ENCODE assay signal across 16 cellular contexts in the genomic region with DNA sequence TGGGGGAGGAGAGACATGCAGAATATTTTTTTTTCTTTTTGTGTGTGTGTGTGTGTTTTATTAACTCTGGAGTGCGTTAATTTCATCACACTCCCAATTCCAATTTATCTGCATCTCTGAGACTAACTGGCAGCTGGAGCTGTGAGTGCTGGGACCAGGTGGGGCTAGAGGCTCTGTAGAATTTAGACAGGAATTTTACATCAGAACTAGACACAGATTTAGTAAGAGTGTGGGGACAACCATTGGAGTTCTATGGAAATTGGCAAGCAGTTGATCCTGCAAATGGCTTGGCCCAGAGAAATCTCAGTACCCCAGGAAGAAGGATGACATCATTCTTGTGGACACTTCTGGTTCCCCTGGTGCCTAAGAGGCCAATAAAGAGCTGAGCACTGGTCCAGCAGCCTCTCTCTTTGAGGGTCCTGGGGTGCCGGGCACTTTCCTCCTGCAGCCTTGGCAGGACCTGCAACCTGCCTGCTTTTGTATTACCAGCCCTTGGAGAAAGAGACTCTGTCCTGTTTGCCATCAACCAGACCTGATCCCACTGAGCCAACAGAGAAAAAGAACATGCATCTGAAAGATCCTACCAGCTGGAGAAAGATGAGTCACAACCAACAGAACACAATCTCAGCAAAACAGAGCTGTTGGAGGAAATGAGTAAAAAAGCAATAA.
DNase-seq lines count a peak whose midpoint lies in the region; ATAC-seq, FAIRE-seq and TF ChIP-seq lines count a peak whose summit lies in the region.
"Had no signal": no experiment of that assay in that cellular context is flagged by ENCODE, and none has a peak within 500 bp of the region (broad histone marks: within the 10 kb centered on the region; RNA-seq: fewer than 3 reads in every experiment).

No MANE protein-coding gene starts in this region.

- no peak for DNase-seq in left ventricle myocardium superior
- DNase-seq in right cardiac atrium: no peak
- peak; percentile 63 for DNase-seq in astrocyte (ENCODE audit: low read depth)
- DNase-seq in foreskin fibroblast: peak; percentile 66 to 84
- DNase-seq in superior temporal gyrus (ENCODE audit: extremely low spot score): peak; percentile 65
- no peak for DNase-seq in activated CD4-positive, alpha-beta T cell treated with anti-CD3 and anti-CD28 coated beads, Interleukin-2, amount 50 U/mL, for 4 hours
- DNase-seq in OCI-M1 (lab: John Stamatoyannopoulos, UW): no peak
- DNase-seq in stimulated activated CD4-positive, alpha-beta T cell treated with anti-CD3 and anti-CD28 coated beads, Interleukin-4, amount 100 ng/mL, for 1 hour: no peak
- DNase-seq: ACHN; activated CD4-positive, alpha-beta memory T cell treated with anti-CD3 and anti-CD28 coated beads, Interleukin-2, amount 10 ng/mL, durations not matched to agents 7 days and 5 days; activated naive CD8-positive, alpha-beta T cell treated with anti-CD3 and anti-CD28 coated beads, Interleukin-2, amount 10 ng/mL, durations not matched to agents 7 days and 5 days; DND-41; NCI-H2029 treated with DMSO at 0.1 percent for 48 hours; stimulated activated CD4-positive, alpha-beta T cell treated with anti-CD3 and anti-CD28 coated beads, Interleukin-4, amount 100 ng/mL, for 4 hours had no signal

- no peak overlapping the region for H3K9ac ChIP-seq in astrocyte (ENCODE audit: low read length)

- peak overlapping the region; percentile 30 for H3K27ac Mint-ChIP-seq in astrocyte (ENCODE audit: unreplicated experiment)
- H3K27ac Mint-ChIP-seq: activated CD4-positive, alpha-beta memory T cell treated with anti-CD3 and anti-CD28 coated beads, Interleukin-2, amount 10 ng/mL, durations not matched to agents 7 days and 5 days; activated naive CD8-positive, alpha-beta T cell treated with anti-CD3 and anti-CD28 coated beads, Interleukin-2, amount 10 ng/mL, durations not matched to agents 7 days and 5 days; IgD-negative memory B cell had no signal

- H3K27ac ChIP-seq in right cardiac atrium (ENCODE audit: low read length) (no peak overlapping the region), astrocyte (ENCODE audit: low read depth, low read length) (peak overlapping the region; percentile 33)
- H3K27ac ChIP-seq: suprapubic skin had no signal

- no peaks in the 10 kb centered on the region for H3K36me3 ChIP-seq in astrocyte (ENCODE audit: insufficient read depth, low read length)
- H3K36me3 ChIP-seq: suprapubic skin had no signal

- peak; percentile 83 for FAIRE-seq in astrocyte (lab: Jason Lieb, UNC)

- 57% methylated on average over 2 of the region's 2 CpGs for WGBS in right cardiac atrium

- intact Hi-C loops in left ventricle myocardium superior (cut with micrococcal nuclease) (no loop called here), right cardiac atrium (cut with DNase I) (no loop called here)

- H3K4me3 Mint-ChIP-seq in astrocyte (ENCODE audit: unreplicated experiment): no peak overlapping the region
- H3K4me3 Mint-ChIP-seq: activated CD4-positive, alpha-beta memory T cell treated with anti-CD3 and anti-CD28 coated beads, Interleukin-2, amount 10 ng/mL, durations not matched to agents 7 days and 5 days; activated naive CD8-positive, alpha-beta T cell treated with anti-CD3 and anti-CD28 coated beads, Interleukin-2, amount 10 ng/mL, durations not matched to agents 7 days and 5 days; IgD-negative memory B cell had no signal

- no peak overlapping the region for H2AFZ ChIP-seq in astrocyte (ENCODE audit: low read depth, low read length)

- H3K4me2 ChIP-seq in astrocyte (ENCODE audit: low read length): peak overlapping the region; percentile 63

- no peaks in the 10 kb centered on the region for H3K79me2 ChIP-seq in astrocyte (ENCODE audit: insufficient read depth, low read length)

- peak; percentile 51 for ATAC-seq in left ventricle myocardium superior
- ATAC-seq in right cardiac atrium: no peak

- H3K9me3 ChIP-seq in right cardiac atrium (ENCODE audit: control insufficient read depth, low read length) (no peaks in the 10 kb centered on the region), astrocyte (ENCODE audit: insufficient read depth, low read depth, low read length) (no peaks in the 10 kb centered on the region)
- H3K9me3 ChIP-seq: suprapubic skin had no signal

- no peaks in the 10 kb centered on the region for H4K20me1 ChIP-seq in astrocyte (ENCODE audit: insufficient read depth, low read length)

- H3K36me3 Mint-ChIP-seq in astrocyte (ENCODE audit: low read depth, unreplicated experiment): no peaks in the 10 kb centered on the region
- H3K36me3 Mint-ChIP-seq: activated naive CD8-positive, alpha-beta T cell treated with anti-CD3 and anti-CD28 coated beads, Interleukin-2, amount 10 ng/mL, durations not matched to agents 7 days and 5 days had no signal

- H3K4me1 ChIP-seq in right cardiac atrium (ENCODE audit: control insufficient read depth, insufficient read depth, low read length) (no peaks in the 10 kb centered on the region), astrocyte (ENCODE audit: insufficient read depth, low read length) (peaks cover 14% of the 10 kb centered on the region)

- TF ChIP-seq CTCF in astrocyte (IDR thresholded peaks at IDR 0.05; ENCODE audit: insufficient read depth, low read depth, low read length) (no peak), foreskin fibroblast (IDR thresholded peaks at IDR 0.05; ENCODE audit: low read depth, low read length) (no peak)

- H3K27me3 Mint-ChIP-seq in astrocyte (ENCODE audit: low read depth, unreplicated experiment): no peaks in the 10 kb centered on the region
- H3K27me3 Mint-ChIP-seq: activated CD4-positive, alpha-beta memory T cell treated with anti-CD3 and anti-CD28 coated beads, Interleukin-2, amount 10 ng/mL, durations not matched to agents 7 days and 5 days had no signal

- peaks cover 24% of the 10 kb centered on the region for H3K4me1 Mint-ChIP-seq in astrocyte (ENCODE audit: low read depth, unreplicated experiment)
- H3K4me1 Mint-ChIP-seq: activated CD4-positive, alpha-beta memory T cell treated with anti-CD3 and anti-CD28 coated beads, Interleukin-2, amount 10 ng/mL, durations not matched to agents 7 days and 5 days; activated naive CD8-positive, alpha-beta T cell treated with anti-CD3 and anti-CD28 coated beads, Interleukin-2, amount 10 ng/mL, durations not matched to agents 7 days and 5 days; IgD-negative memory B cell had no signal

- H3K4me3 ChIP-seq in right cardiac atrium (ENCODE audit: low read length): no peak overlapping the region
- H3K4me3 ChIP-seq in astrocyte (ENCODE audit: insufficient read depth, low read depth, low read length): no peak overlapping the region
- no peak overlapping the region for H3K4me3 ChIP-seq in foreskin fibroblast (ENCODE audit: low read depth in 1 of 2, low read length in 2 of 2)
- H3K4me3 ChIP-seq: suprapubic skin had no signal

- H3K27me3 ChIP-seq in right cardiac atrium (ENCODE audit: control insufficient read depth, insufficient read depth) (no peaks in the 10 kb centered on the region), astrocyte (ENCODE audit: insufficient read depth, low read length) (no peaks in the 10 kb centered on the region)
- H3K27me3 ChIP-seq: suprapubic skin had no signal

- no peaks in the 10 kb centered on the region for H3K9me3 Mint-ChIP-seq in astrocyte (ENCODE audit: unreplicated experiment)

Comparison
In these comparisons a context has a peak if more than half of its experiments do, and no peak if none do; other contexts are left out.
1. DNase-seq: peak in astrocyte (single experiment), foreskin fibroblast (2 of 2) and superior temporal gyrus (single experiment); none in left ventricle myocardium superior (single experiment), right cardiac atrium (0 of 3), activated CD4-positive, alpha-beta T cell treated with anti-CD3 and anti-CD28 coated beads, Interleukin-2, amount 50 U/mL, for 4 hours (0 of 2), OCI-M1 (single experiment) and stimulated activated CD4-positive, alpha-beta T cell treated with anti-CD3 and anti-CD28 coated beads, Interleukin-4, amount 100 ng/mL, for 1 hour (single experiment).